8 cellular contexts compared by ENCODE assay signal in the genomic region with DNA sequence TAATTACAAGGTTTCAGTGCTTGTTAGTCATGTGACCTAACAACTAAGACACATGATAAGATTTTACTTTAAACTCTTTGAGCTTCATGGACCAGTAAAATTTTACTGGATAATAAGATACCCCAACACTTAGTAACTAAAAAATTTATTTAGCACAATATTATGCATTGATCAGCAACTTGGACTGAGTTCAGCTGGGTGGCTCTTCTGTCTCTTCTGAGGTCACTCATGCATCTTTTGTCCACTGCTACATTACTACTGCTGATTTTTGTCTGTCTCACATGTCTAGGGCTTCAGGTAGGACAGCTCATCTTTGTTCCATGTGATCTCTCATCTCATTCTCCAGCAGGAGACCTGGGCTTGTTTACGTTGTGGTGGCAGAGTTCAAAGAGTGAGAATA.
"Had no signal": no experiment of that assay in that cellular context is flagged by ENCODE, and none has a peak within 500 bp of the region (broad histone marks: within the 10 kb centered on the region; RNA-seq: fewer than 3 reads in every experiment).

No MANE protein-coding gene starts in this region.

- H3K9ac ChIP-seq: GM23248 had no signal

- H3K27ac ChIP-seq: GM23248, HL-60 had no signal

- H3K4me3 ChIP-seq: GM23248 had no signal

- FAIRE-seq: H1, H54 had no signal

- H2AFZ ChIP-seq: GM23248 had no signal

- DNase-seq: GM23248, H9, HCEC 1CT, HFFc6, KG1 had no signal
